In the genomic region with DNA sequence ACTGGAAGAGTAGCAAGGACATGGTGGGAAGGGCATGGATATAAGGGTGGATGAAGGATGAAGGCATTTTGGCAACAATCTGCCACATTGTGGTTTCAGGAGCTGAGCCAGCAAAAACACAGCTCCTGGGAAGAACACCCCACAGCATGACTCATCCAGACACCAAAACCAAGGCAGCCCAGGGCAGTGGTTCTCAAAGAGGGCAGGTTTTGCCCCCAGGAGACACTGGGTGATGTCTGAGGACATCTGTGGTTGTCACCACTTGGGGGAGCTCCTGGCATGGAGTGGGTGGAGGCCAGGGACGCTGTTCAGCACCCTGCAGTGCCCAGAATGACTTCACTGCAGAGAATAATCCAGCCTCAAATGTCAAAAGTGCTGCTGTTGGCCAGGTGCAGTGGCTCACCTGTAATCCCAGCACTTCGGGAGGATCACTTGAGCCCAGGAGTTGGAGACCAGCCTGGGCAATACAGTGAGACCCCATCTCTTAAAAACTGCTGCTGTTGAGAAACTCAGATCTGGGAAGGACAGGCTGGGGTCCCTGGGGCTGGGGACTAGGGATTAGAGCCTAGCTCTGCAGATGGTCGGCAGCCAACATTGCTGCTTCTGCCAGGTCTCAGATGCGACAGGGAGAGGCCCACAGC, we compare ENCODE assay signal across 8 cellular contexts. TPM values are rescaled to one million over a fixed set of nuclear protein-coding genes. Genes with fewer than 3 reads are reported as not detected.
A peak's percentile ranks its signal among the peaks of the same experiment; 100 is the strongest.
DNase-seq lines count a peak whose midpoint lies in the region; ATAC-seq lines count a peak whose summit lies in the region.

No MANE protein-coding gene starts in this region.

- H3K36me3 Mint-ChIP-seq in activated CD8-positive, alpha-beta T cell treated with anti-CD3 and anti-CD28 coated beads, Interleukin-2, amount 10 ng/mL, durations not matched to agents 7 days and 5 days (ENCODE audit: low read depth): no peaks in the 10 kb centered on the region
- H3K36me3 Mint-ChIP-seq in immature natural killer cell: no peaks in the 10 kb centered on the region

- no peak overlapping the region for H3K4me3 Mint-ChIP-seq in activated CD8-positive, alpha-beta T cell treated with anti-CD3 and anti-CD28 coated beads, Interleukin-2, amount 10 ng/mL, durations not matched to agents 7 days and 5 days
- no peak overlapping the region for H3K4me3 Mint-ChIP-seq in immature natural killer cell

- H3K27me3 Mint-ChIP-seq in activated CD8-positive, alpha-beta T cell treated with anti-CD3 and anti-CD28 coated beads, Interleukin-2, amount 10 ng/mL, durations not matched to agents 7 days and 5 days (ENCODE audit: low read depth): no peaks in the 10 kb centered on the region
- no peaks in the 10 kb centered on the region for H3K27me3 Mint-ChIP-seq in immature natural killer cell (ENCODE audit: low read depth in 3 of 3)

- POLR2A ChIA-PET in activated CD8-positive, alpha-beta T cell treated with anti-CD3 and anti-CD28 coated beads, Interleukin-2, amount 10 ng/mL, durations not matched to agents 7 days and 5 days (lab: Charles Lee): no interaction called here

- no peak for ATAC-seq in activated CD8-positive, alpha-beta T cell treated with anti-CD3 and anti-CD28 coated beads, Interleukin-2, amount 10 ng/mL, durations not matched to agents 7 days and 5 days
- ATAC-seq in HG03039 (IDR thresholded peaks at IDR 0.05; ENCODE audit: unreplicated experiment) (no peak), HG03045 (IDR thresholded peaks at IDR 0.05; ENCODE audit: unreplicated experiment) (no peak)

- peaks cover 10% of the 10 kb centered on the region for H3K9me3 Mint-ChIP-seq in activated CD8-positive, alpha-beta T cell treated with anti-CD3 and anti-CD28 coated beads, Interleukin-2, amount 10 ng/mL, durations not matched to agents 7 days and 5 days (ENCODE audit: insufficient read depth)
- H3K9me3 Mint-ChIP-seq in immature natural killer cell: no peaks in the 10 kb centered on the region

- no peak overlapping the region for H3K27ac Mint-ChIP-seq in activated CD8-positive, alpha-beta T cell treated with anti-CD3 and anti-CD28 coated beads, Interleukin-2, amount 10 ng/mL, durations not matched to agents 7 days and 5 days
- H3K27ac Mint-ChIP-seq in immature natural killer cell: no peak overlapping the region

- DNase-seq in NCI-H748 (lab: John Stamatoyannopoulos, UW; ENCODE audit: unreplicated experiment) (peak; percentile 51), NCI-H748 treated with DMSO at 0.1 percent for 48 hours (lab: John Stamatoyannopoulos, UW) (no peak), LHCN-M2 (ENCODE audit: low read depth) (peak; percentile 92), immature natural killer cell (peak; percentile 45 to 59 (median 51)), iPS-NIHi7 (ENCODE audit: extremely low spot score) (no peak)
- DNase-seq in activated CD8-positive, alpha-beta T cell treated with anti-CD3 and anti-CD28 coated beads, Interleukin-2, amount 10 ng/mL, durations not matched to agents 7 days and 5 days: peak; percentile 29

- CTCF ChIA-PET in activated CD8-positive, alpha-beta T cell treated with anti-CD3 and anti-CD28 coated beads, Interleukin-2, amount 10 ng/mL, durations not matched to agents 7 days and 5 days (lab: Charles Lee): interaction anchor here (0.9 kb wide), 1 partner anchor 64 kb away, joined by 3 read pairs; no protein-coding TSS in a partner anchor

- no peaks in the 10 kb centered on the region for H3K4me1 Mint-ChIP-seq in activated CD8-positive, alpha-beta T cell treated with anti-CD3 and anti-CD28 coated beads, Interleukin-2, amount 10 ng/mL, durations not matched to agents 7 days and 5 days (ENCODE audit: low read depth)
- no peaks in the 10 kb centered on the region for H3K4me1 Mint-ChIP-seq in immature natural killer cell

RNA-seq across cellular contexts. Expression of a gene that starts 16.1 kb away (rescaled TPM):
- total RNA-seq in LHCN-M2 (2014; rRNA removed): not detected in 2 replicates
- not detected for polyA plus RNA-seq in LHCN-M2 (2012)
- under 1 TPM; 0.24 to 0.42 TPM for total RNA-seq in activated CD8-positive, alpha-beta T cell treated with anti-CD3 and anti-CD28 coated beads, Interleukin-2, amount 10 ng/mL, durations not matched to agents 7 days and 5 days
- polyA plus RNA-seq in immature natural killer cell: 1 to 10 TPM; 2.1 to 5.4 (median 3.1) TPM

RNA-seq across cellular contexts. Expression of a gene that starts 27.8 kb away (rescaled TPM):
- total RNA-seq in LHCN-M2 (2014; rRNA removed): 0.06 TPM in 1 of 2 replicates, not detected in the other
- 0.04 TPM for polyA plus RNA-seq in LHCN-M2 (2012)
- total RNA-seq in activated CD8-positive, alpha-beta T cell treated with anti-CD3 and anti-CD28 coated beads, Interleukin-2, amount 10 ng/mL, durations not matched to agents 7 days and 5 days: not detected
- polyA plus RNA-seq in immature natural killer cell: not detected

Comparison
In these comparisons a context has a peak if more than half of its experiments do, and no peak if none do; other contexts are left out.
1. DNase-seq: peak in NCI-H748 (single experiment), LHCN-M2 (single experiment), activated CD8-positive, alpha-beta T cell treated with anti-CD3 and anti-CD28 coated beads, Interleukin-2, amount 10 ng/mL, durations not matched to agents 7 days and 5 days (single experiment) and immature natural killer cell (3 of 3); none in NCI-H748 treated with DMSO at 0.1 percent for 48 hours (single experiment) and iPS-NIHi7 (single experiment).